Comparison of ENCODE assay signal across 14 cellular contexts in genomic region chr12:1047898-1048660, GRCh38. TPM values are rescaled to one million over a fixed set of nuclear protein-coding genes. Genes with fewer than 3 reads are reported as not detected.
DNase-seq lines count a peak whose midpoint lies in the region; ATAC-seq, FAIRE-seq and TF ChIP-seq lines count a peak whose summit lies in the region.
"Had no signal": no experiment of that assay in that cellular context is flagged by ENCODE, and none has a peak within 500 bp of the region (broad histone marks: within the 10 kb centered on the region; RNA-seq: fewer than 3 reads in every experiment).

No MANE protein-coding gene starts in this region.

- H3K4me1 ChIP-seq in right lobe of liver (no peaks in the 10 kb centered on the region), HepG2 (ENCODE audit: insufficient read depth, low read length) (peaks cover 20% of the 10 kb centered on the region)

- H3K27ac ChIP-seq in right lobe of liver (no peak overlapping the region), HepG2 (ENCODE audit: extremely low read length, insufficient read depth, low read length) (no peak overlapping the region)
- H3K27ac ChIP-seq: adrenal gland, ovary had no signal

- CTCF ChIA-PET in HepG2 (lab: Yijun Ruan, JAX; ENCODE audit: low intra/inter-chr PET ratio, low total read pairs), result no interaction called here

- H3K79me2 ChIP-seq in HepG2 (ENCODE audit: insufficient read depth, low read length), result peaks cover 3% of the 10 kb centered on the region

- H3K9me3 ChIP-seq in right lobe of liver (no peaks in the 10 kb centered on the region), HepG2 (ENCODE audit: low read length) (no peaks in the 10 kb centered on the region)
- H3K9me3 ChIP-seq: adrenal gland, ovary, tibial nerve had no signal

- BruUV-seq in HepG2 (replicated peaks; lab: Mats Ljungman, UMichigan), result no TSS peak

- no peaks in the 10 kb centered on the region for H3K36me3 ChIP-seq in right lobe of liver
- H3K36me3 ChIP-seq in HepG2 (replicated peaks in 1 of 2; ENCODE audit: control insufficient read depth in 1 of 2, insufficient read depth in 2 of 2, low read length in 2 of 2), result no peaks in the 10 kb centered on the region
- H3K36me3 ChIP-seq: adrenal gland, ovary, tibial nerve had no signal

- in situ Hi-C loops in HepG2 (cut with HindIII; ENCODE audit: extremely low pct_ligation_motif_present, low pct_unique_long_range_greater_than_20kb), result no loop called here

- no peaks in the 10 kb centered on the region for H4K20me1 ChIP-seq in HepG2 (ENCODE audit: insufficient read depth, low read length)

- intact Hi-C loops in right lobe of liver (cut with DNase I) (no loop called here), HepG2 (cut with micrococcal nuclease; ENCODE audit: unreplicated experiment) (no loop called here)

- no peak for TF ChIP-seq EP300 in HepG2 (IDR thresholded peaks at IDR 0.05; ENCODE audit: low read depth in 2 of 2, low read length in 2 of 2)
- no peak for TF ChIP-seq EP300 in HepG2 (CRISPR knock-in tag; IDR thresholded peaks at IDR 0.05; ENCODE audit: borderline replicate concordance)

- no peak overlapping the region for H2AFZ ChIP-seq in HepG2 (ENCODE audit: low read length)

- no peak for DNase-seq in right lobe of liver
- DNase-seq in HepG2 (ENCODE audit: low spot score), result no peak
- peak; percentile 86 for DNase-seq in NOMO-1 treated with DMSO at 0.1 percent for 48 hours (lab: John Stamatoyannopoulos, UW; ENCODE audit: unreplicated experiment)
- DNase-seq in fibroblast of the aortic adventitia (ENCODE audit: low read depth), result peak; percentile 10
- no peak for DNase-seq in activated CD4-positive, CD25-positive, alpha-beta regulatory T cell treated with anti-CD3 and anti-CD28 coated beads, Interleukin-2, amount 50 U/mL, for 72 hours
- no peak for DNase-seq in activated T-cell treated with anti-CD3 and anti-CD28 coated beads for 4 hours
- DNase-seq in NCI-H226, result no peak
- DNase-seq: activated CD8-positive, alpha-beta T cell treated with anti-CD3 and anti-CD28 coated beads for 36 hours; effector memory CD8-positive, alpha-beta T cell; NCI-H1930; ovary had no signal

- H3K4me3 ChIP-seq in right lobe of liver, result no peak overlapping the region
- H3K4me3 ChIP-seq in HepG2 (replicated peaks in 1 of 3; ENCODE audit: insufficient read depth in 1 of 3, low read depth in 2 of 3, low read length in 3 of 3), result no peak overlapping the region
- no peak overlapping the region for H3K4me3 ChIP-seq in fibroblast of the aortic adventitia (ENCODE audit: low read depth, low read length)
- H3K4me3 ChIP-seq: adrenal gland, ovary, tibial nerve had no signal

- POLR2A ChIA-PET in HepG2 (lab: Yijun Ruan, JAX), result no interaction called here

- TF ChIP-seq POLR2A in right lobe of liver (IDR thresholded peaks at IDR 0.05) (no peak), HepG2 (IDR thresholded peaks at IDR 0.05; ENCODE audit: insufficient read depth in 1 of 2, low read depth in 2 of 2, low read length in 2 of 2) (no peak)

- TF ChIP-seq CTCF in right lobe of liver (IDR thresholded peaks at IDR 0.05), result no peak
- TF ChIP-seq CTCF in HepG2 (CRISPR knock-in tag; IDR thresholded peaks at IDR 0.05), result no peak
- TF ChIP-seq CTCF in fibroblast of the aortic adventitia (IDR thresholded peaks at IDR 0.05; ENCODE audit: insufficient read depth, low read length), result no peak

- WGBS in right lobe of liver (ENCODE audit: insufficient coverage, low coverage, low lambda C conversion rate, missing lambda C conversion rate), result 70% methylated on average over 8 of the region's 8 CpGs
- WGBS in HepG2 (ENCODE audit: low lambda C conversion rate), result 93% methylated on average over 8 of the region's 8 CpGs

- no peak for FAIRE-seq in HepG2 (lab: Jason Lieb, UNC)

- peak in 3 of 4 donors; percentile 25 to 42 (median 33) for ATAC-seq in right lobe of liver
- no peak for ATAC-seq in HepG2
- ATAC-seq in HG03520 (IDR thresholded peaks at IDR 0.05; ENCODE audit: unreplicated experiment), result no peak
- ATAC-seq: activated CD8-positive, alpha-beta T cell treated with anti-CD3 and anti-CD28 coated beads for 36 hours; effector memory CD8-positive, alpha-beta T cell had no signal

- TF ChIP-seq RAD21 in HepG2 (CRISPR knock-in tag; IDR thresholded peaks at IDR 0.05), result no peak

- H3K9ac ChIP-seq in HepG2 (ENCODE audit: insufficient read depth, low read depth, low read length), result no peak overlapping the region

- no peak overlapping the region for H3K4me2 ChIP-seq in HepG2 (ENCODE audit: low read depth, low read length)

- H3K27me3 ChIP-seq in right lobe of liver (no peaks in the 10 kb centered on the region), HepG2 (ENCODE audit: control insufficient read depth in 1 of 2, insufficient read depth in 2 of 2, low read length in 2 of 2) (no peaks in the 10 kb centered on the region)
- H3K27me3 ChIP-seq: adrenal gland, ovary, tibial nerve had no signal

TF ChIP-seq in HepG2, 621 proteins besides CTCF, POLR2A, EP300 and RAD21:
- TF ChIP-seq ZNF672 (CRISPR knock-in tag; IDR thresholded peaks at IDR 0.05) (no peak), SALL2 (CRISPR knock-in tag; IDR thresholded peaks at IDR 0.05) (no peak)

RNA-seq across cellular contexts. Expression of gene ERC1, which starts 57.1 kb away (rescaled TPM):
- 10 to 100 TPM; 24.8 to 30.8 (median 28.6) TPM for total RNA-seq in right lobe of liver
- 12.4 and 15.7 TPM in 2 replicates for total RNA-seq in HepG2 (2016; rRNA removed; fragmentation: Illumina TruSeq; extraction: Trizol)
- total RNA-seq in HepG2 (2016; cell fraction: cytosol; rRNA removed; fragmentation: Illumina TruSeq; extraction: Trizol; ENCODE audit: low read depth), result 67.4 and 70.8 TPM in 2 replicates
- 11.4 and 12.5 TPM in 2 replicates for total RNA-seq in HepG2 (2016; cell fraction: insoluble cytoplasmic fraction; rRNA removed; fragmentation: Illumina TruSeq; extraction: Trizol)
- 24.5 and 36.7 TPM in 2 replicates for total RNA-seq in HepG2 (2016; cell fraction: membrane; rRNA removed; fragmentation: Illumina TruSeq; extraction: Trizol)
- total RNA-seq in HepG2 (2016; cell fraction: nucleus; rRNA removed; fragmentation: Illumina TruSeq; extraction: Trizol), result 32.3 and 40.1 TPM in 2 replicates
- polyA plus RNA-seq in HepG2 (2011; rRNA removed), result 5.9 and 6.1 TPM in 2 replicates
- 4.2 and 9.0 TPM in 2 replicates for polyA plus RNA-seq in HepG2 (2011; cell fraction: cytosol; rRNA removed)
- 7.3 and 8.7 TPM in 2 replicates for polyA plus RNA-seq in HepG2 (2011; cell fraction: nucleus; rRNA removed)
- polyA plus RNA-seq in HepG2 (2012), result 6.7 and 6.9 TPM in 2 replicates
- polyA plus RNA-seq in HepG2 (2016; cell fraction: cytosol; fragmentation: Illumina TruSeq; extraction: Trizol; ENCODE audit: low read depth), result 0.28 TPM in 2 replicates
- 5.7 and 6.9 TPM in 2 replicates for polyA plus RNA-seq in HepG2 (2016; cell fraction: insoluble cytoplasmic fraction; fragmentation: Illumina TruSeq; extraction: Trizol; ENCODE audit: low read depth)
- polyA plus RNA-seq in HepG2 (2016; cell fraction: membrane; fragmentation: Illumina TruSeq; extraction: Trizol; ENCODE audit: low read depth), result 0.73 and 0.94 TPM in 2 replicates
- 6.6 and 8.8 TPM in 2 replicates for polyA plus RNA-seq in HepG2 (2016; cell fraction: nucleus; fragmentation: Illumina TruSeq; extraction: Trizol; ENCODE audit: insufficient read depth, low read depth)
- polyA minus RNA-seq in HepG2 (2011; rRNA and poly(A)+ RNA removed; ENCODE audit: low replicate concordance), result 59.0 and 129 TPM in 2 replicates
- 11.0 and 12.8 TPM in 2 replicates for polyA minus RNA-seq in HepG2 (2011; cell fraction: cytosol; rRNA and poly(A)+ RNA removed)
- 61.9 and 68.1 TPM in 2 replicates for polyA minus RNA-seq in HepG2 (2011; cell fraction: nucleus; rRNA and poly(A)+ RNA removed)
- total RNA-seq in fibroblast of the aortic adventitia (ENCODE audit: low replicate concordance), result 50.9 and 93.1 TPM in 2 replicates

Comparison
In these comparisons a context has a peak if more than half of its experiments do, and no peak if none do; other contexts are left out.
1. ATAC-seq: peak in right lobe of liver (3 of 4); none in HepG2 (single experiment) and HG03520 (single experiment).
2. DNase-seq: peak in NOMO-1 treated with DMSO at 0.1 percent for 48 hours (single experiment) and fibroblast of the aortic adventitia (single experiment); none in right lobe of liver (0 of 3), HepG2 (single experiment), activated CD4-positive, CD25-positive, alpha-beta regulatory T cell treated with anti-CD3 and anti-CD28 coated beads, Interleukin-2, amount 50 U/mL, for 72 hours (single experiment), activated T-cell treated with anti-CD3 and anti-CD28 coated beads for 4 hours (single experiment) and NCI-H226 (single experiment).